Comparison of ENCODE assay signal across 2 cellular contexts in the genomic region with DNA sequence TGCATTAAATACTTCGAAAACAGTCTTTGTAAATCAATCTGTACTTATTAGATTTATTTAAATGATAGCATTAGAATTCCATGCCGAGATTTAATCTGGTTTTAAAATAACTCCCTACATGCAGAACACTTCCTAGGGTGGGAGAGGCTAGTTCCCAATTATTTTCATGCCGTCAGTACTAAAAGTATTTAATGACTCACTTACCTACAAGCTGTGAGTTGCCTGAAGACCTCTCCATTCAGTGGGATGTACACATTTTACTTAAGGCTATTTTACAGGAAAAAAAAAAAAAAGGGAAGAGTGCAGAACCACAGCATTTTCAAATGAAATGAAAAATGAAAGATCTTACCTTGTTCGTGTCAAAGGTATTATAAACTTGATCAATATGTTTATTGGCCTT.
TF ChIP-seq lines count a peak whose summit lies in the region.

No MANE protein-coding gene starts in this region.

TF ChIP-seq in HCT116, 20 proteins besides CTCF, POLR2A, EP300 and RAD21:
- no peak for TF ChIP-seq SP1 (IDR thresholded peaks at IDR 0.05; ENCODE audit: low read depth)
- TF ChIP-seq, protein P1, sequence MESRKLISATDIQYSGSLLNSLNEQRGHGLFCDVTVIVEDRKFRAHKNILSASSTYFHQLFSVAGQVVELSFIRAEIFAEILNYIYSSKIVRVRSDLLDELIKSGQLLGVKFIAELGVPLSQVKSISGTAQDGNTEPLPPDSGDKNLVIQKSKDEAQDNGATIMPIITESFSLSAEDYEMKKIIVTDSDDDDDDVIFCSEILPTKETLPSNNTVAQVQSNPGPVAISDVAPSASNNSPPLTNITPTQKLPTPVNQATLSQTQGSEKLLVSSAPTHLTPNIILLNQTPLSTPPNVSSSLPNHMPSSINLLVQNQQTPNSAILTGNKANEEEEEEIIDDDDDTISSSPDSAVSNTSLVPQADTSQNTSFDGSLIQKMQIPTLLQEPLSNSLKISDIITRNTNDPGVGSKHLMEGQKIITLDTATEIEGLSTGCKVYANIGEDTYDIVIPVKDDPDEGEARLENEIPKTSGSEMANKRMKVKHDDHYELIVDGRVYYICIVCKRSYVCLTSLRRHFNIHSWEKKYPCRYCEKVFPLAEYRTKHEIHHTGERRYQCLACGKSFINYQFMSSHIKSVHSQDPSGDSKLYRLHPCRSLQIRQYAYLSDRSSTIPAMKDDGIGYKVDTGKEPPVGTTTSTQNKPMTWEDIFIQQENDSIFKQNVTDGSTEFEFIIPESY (IDR thresholded peaks at IDR 0.05; ENCODE audit: extremely low read depth, insufficient replicate concordance, low read length) = no peak
- no peak for TF ChIP-seq ELF1 (IDR thresholded peaks at IDR 0.05; ENCODE audit: borderline replicate concordance, low read depth)
- no peak for TF ChIP-seq JUND (IDR thresholded peaks at IDR 0.05)

TF ChIP-seq in H1, 55 proteins besides CTCF, POLR2A, EP300 and RAD21:
- TF ChIP-seq CREB1 (IDR thresholded peaks at IDR 0.05) = no peak
- TF ChIP-seq NRF1 (IDR thresholded peaks at IDR 0.05; ENCODE audit: low read depth, low read length) = no peak
- no peak for TF ChIP-seq PHF8 (conservative IDR thresholded peaks at IDR 0.05; ENCODE audit: low read depth, low read length)
- no peak for TF ChIP-seq GTF2F1 (IDR thresholded peaks at IDR 0.05; ENCODE audit: borderline replicate concordance, low read depth, low read length)
- TF ChIP-seq SIX5 (IDR thresholded peaks at IDR 0.05; ENCODE audit: low read depth, low read length) = no peak
- no peak for TF ChIP-seq KDM1A (IDR thresholded peaks at IDR 0.05; ENCODE audit: borderline replicate concordance, low read length)
- TF ChIP-seq YY1 (IDR thresholded peaks at IDR 0.05; ENCODE audit: low read depth, low read length) = no peak
- TF ChIP-seq, protein P2, sequence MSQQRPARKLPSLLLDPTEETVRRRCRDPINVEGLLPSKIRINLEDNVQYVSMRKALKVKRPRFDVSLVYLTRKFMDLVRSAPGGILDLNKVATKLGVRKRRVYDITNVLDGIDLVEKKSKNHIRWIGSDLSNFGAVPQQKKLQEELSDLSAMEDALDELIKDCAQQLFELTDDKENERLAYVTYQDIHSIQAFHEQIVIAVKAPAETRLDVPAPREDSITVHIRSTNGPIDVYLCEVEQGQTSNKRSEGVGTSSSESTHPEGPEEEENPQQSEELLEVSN (IDR thresholded peaks at IDR 0.05) = no peak
- TF ChIP-seq, protein P3, sequence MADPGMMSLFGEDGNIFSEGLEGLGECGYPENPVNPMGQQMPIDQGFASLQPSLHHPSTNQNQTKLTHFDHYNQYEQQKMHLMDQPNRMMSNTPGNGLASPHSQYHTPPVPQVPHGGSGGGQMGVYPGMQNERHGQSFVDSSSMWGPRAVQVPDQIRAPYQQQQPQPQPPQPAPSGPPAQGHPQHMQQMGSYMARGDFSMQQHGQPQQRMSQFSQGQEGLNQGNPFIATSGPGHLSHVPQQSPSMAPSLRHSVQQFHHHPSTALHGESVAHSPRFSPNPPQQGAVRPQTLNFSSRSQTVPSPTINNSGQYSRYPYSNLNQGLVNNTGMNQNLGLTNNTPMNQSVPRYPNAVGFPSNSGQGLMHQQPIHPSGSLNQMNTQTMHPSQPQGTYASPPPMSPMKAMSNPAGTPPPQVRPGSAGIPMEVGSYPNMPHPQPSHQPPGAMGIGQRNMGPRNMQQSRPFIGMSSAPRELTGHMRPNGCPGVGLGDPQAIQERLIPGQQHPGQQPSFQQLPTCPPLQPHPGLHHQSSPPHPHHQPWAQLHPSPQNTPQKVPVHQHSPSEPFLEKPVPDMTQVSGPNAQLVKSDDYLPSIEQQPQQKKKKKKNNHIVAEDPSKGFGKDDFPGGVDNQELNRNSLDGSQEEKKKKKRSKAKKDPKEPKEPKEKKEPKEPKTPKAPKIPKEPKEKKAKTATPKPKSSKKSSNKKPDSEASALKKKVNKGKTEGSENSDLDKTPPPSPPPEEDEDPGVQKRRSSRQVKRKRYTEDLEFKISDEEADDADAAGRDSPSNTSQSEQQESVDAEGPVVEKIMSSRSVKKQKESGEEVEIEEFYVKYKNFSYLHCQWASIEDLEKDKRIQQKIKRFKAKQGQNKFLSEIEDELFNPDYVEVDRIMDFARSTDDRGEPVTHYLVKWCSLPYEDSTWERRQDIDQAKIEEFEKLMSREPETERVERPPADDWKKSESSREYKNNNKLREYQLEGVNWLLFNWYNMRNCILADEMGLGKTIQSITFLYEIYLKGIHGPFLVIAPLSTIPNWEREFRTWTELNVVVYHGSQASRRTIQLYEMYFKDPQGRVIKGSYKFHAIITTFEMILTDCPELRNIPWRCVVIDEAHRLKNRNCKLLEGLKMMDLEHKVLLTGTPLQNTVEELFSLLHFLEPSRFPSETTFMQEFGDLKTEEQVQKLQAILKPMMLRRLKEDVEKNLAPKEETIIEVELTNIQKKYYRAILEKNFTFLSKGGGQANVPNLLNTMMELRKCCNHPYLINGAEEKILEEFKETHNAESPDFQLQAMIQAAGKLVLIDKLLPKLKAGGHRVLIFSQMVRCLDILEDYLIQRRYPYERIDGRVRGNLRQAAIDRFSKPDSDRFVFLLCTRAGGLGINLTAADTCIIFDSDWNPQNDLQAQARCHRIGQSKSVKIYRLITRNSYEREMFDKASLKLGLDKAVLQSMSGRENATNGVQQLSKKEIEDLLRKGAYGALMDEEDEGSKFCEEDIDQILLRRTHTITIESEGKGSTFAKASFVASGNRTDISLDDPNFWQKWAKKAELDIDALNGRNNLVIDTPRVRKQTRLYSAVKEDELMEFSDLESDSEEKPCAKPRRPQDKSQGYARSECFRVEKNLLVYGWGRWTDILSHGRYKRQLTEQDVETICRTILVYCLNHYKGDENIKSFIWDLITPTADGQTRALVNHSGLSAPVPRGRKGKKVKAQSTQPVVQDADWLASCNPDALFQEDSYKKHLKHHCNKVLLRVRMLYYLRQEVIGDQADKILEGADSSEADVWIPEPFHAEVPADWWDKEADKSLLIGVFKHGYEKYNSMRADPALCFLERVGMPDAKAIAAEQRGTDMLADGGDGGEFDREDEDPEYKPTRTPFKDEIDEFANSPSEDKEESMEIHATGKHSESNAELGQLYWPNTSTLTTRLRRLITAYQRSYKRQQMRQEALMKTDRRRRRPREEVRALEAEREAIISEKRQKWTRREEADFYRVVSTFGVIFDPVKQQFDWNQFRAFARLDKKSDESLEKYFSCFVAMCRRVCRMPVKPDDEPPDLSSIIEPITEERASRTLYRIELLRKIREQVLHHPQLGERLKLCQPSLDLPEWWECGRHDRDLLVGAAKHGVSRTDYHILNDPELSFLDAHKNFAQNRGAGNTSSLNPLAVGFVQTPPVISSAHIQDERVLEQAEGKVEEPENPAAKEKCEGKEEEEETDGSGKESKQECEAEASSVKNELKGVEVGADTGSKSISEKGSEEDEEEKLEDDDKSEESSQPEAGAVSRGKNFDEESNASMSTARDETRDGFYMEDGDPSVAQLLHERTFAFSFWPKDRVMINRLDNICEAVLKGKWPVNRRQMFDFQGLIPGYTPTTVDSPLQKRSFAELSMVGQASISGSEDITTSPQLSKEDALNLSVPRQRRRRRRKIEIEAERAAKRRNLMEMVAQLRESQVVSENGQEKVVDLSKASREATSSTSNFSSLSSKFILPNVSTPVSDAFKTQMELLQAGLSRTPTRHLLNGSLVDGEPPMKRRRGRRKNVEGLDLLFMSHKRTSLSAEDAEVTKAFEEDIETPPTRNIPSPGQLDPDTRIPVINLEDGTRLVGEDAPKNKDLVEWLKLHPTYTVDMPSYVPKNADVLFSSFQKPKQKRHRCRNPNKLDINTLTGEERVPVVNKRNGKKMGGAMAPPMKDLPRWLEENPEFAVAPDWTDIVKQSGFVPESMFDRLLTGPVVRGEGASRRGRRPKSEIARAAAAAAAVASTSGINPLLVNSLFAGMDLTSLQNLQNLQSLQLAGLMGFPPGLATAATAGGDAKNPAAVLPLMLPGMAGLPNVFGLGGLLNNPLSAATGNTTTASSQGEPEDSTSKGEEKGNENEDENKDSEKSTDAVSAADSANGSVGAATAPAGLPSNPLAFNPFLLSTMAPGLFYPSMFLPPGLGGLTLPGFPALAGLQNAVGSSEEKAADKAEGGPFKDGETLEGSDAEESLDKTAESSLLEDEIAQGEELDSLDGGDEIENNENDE (IDR thresholded peaks at IDR 0.05; ENCODE audit: insufficient replicate concordance, low read length) = no peak
- no peak for TF ChIP-seq TBP (IDR thresholded peaks at IDR 0.05; ENCODE audit: low read depth, low read length)
- no peak for TF ChIP-seq BCL11A (IDR thresholded peaks at IDR 0.05; ENCODE audit: low read depth in 2 of 2, low read length in 2 of 2)
- no peak for TF ChIP-seq HDAC6 (IDR thresholded peaks at IDR 0.05; ENCODE audit: low read depth, low read length)
- TF ChIP-seq EZH2 (IDR thresholded peaks at IDR 0.05; ENCODE audit: low read depth, low read length, severe bottlenecking) = no peak
- TF ChIP-seq TAF1 (IDR thresholded peaks at IDR 0.05; ENCODE audit: low read depth, low read length) = no peak
- no peak for TF ChIP-seq KDM4A (IDR thresholded peaks at IDR 0.05; ENCODE audit: low read depth, low read length, severe bottlenecking)
- TF ChIP-seq CTBP2 (IDR thresholded peaks at IDR 0.05; ENCODE audit: borderline replicate concordance, insufficient read depth, insufficient read length, low read length) = no peak
- TF ChIP-seq TAF7 (optimal IDR thresholded peaks at IDR 0.05; ENCODE audit: borderline replicate concordance, low read depth, low read length) = no peak
- no peak for TF ChIP-seq CHD2 (IDR thresholded peaks at IDR 0.05; ENCODE audit: low read length)
